Comparison of ENCODE assay signal across 8 cellular contexts in the genomic region with DNA sequence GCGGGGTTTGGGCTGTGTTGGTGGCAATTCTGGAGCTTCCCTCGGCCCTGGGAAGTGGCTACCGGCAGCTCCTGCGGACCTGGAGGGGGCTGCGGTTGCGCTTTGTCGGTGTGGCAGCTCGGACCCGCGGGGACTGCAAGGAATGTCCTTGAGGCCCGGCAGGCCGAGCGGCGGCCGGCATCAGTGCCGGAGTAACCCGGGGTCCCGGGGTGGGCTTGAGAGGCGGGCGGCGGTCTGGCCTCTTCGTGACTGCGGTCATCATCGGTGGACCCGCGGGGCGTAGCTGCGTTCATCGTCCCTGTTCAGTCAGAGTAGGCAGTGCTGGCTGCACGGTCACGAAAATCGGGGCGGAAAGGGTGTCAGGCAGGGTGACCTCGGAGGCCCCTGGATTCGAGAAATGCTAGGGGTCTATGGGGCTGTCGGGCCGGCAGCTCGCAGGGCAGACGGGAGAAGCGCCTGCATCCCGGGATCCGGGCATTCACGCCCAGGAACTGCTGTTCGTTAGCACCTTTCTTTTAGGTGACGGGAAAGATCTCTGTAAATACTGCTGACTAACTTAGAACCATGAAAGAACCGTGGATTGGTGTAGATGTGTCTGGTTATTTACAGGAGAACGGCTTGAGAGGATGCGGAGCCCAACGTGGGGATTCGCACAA. TPM values are rescaled to one million over a fixed set of nuclear protein-coding genes. Genes with fewer than 3 reads are reported as not detected.
DNase-seq lines count a peak whose midpoint lies in the region; ATAC-seq and TF ChIP-seq lines count a peak whose summit lies in the region.

No MANE protein-coding gene starts in this region.

- dilution Hi-C loops in mammary epithelial cell (cut with HindIII; ENCODE audit: low sequenced_read_pairs) = no loop called here

- CTCF ChIA-PET in mammary epithelial cell (lab: Charles Lee; ENCODE audit: low non-redundant PET) = interaction anchor here (0.6 kb wide), 1 partner anchor 409 kb away, joined by 5 read pairs; no protein-coding TSS in a partner anchor

- 2% methylated on average over 27 of the region's 50 CpGs for WGBS in mammary epithelial cell (ENCODE audit: low coverage, missing lambda C conversion rate)

- H3K79me2 ChIP-seq in mammary epithelial cell (ENCODE audit: insufficient read depth, low read length) = peaks cover 52% of the 10 kb centered on the region

- peak overlapping the region; percentile 87 for H3K9ac ChIP-seq in mammary epithelial cell (ENCODE audit: insufficient read depth, low read length)

- H3K9me3 ChIP-seq in CD4-positive, CD25-positive, alpha-beta regulatory T cell (ENCODE audit: control insufficient read depth in 2 of 2, low read length in 2 of 2) = no peaks in the 10 kb centered on the region
- H3K9me3 ChIP-seq in mammary epithelial cell (replicated peaks; ENCODE audit: insufficient read depth, low read length) = no peaks in the 10 kb centered on the region

- H2AFZ ChIP-seq in mammary epithelial cell (ENCODE audit: low read depth, low read length) = no peak overlapping the region

- peak overlapping the region; percentile 89 for H3K4me3 ChIP-seq in CD4-positive, CD25-positive, alpha-beta regulatory T cell (ENCODE audit: low read depth, low read length)
- H3K4me3 ChIP-seq in mammary epithelial cell (replicated peaks in 1 of 3; ENCODE audit: insufficient read depth in 1 of 3, low read depth in 2 of 3, low read length in 3 of 3) (peak overlapping the region; percentile 72 to 96 (median 84)), kidney epithelial cell (ENCODE audit: low read depth, low read length) (peak overlapping the region; percentile 71)

- peak overlapping the region; percentile 88 for H3K4me2 ChIP-seq in mammary epithelial cell (ENCODE audit: insufficient read depth, low read depth, low read length)

- H3K9me3 Mint-ChIP-seq in CD4-positive, CD25-positive, alpha-beta regulatory T cell = no peaks in the 10 kb centered on the region

- no peak for ATAC-seq in CD4-positive, CD25-positive, alpha-beta regulatory T cell (ENCODE audit: low read depth in 2 of 2)
- peak; percentile 0 for ATAC-seq in GM21737 (IDR thresholded peaks at IDR 0.05; ENCODE audit: unreplicated experiment)
- ATAC-seq in HG02678 (IDR thresholded peaks at IDR 0.05; ENCODE audit: unreplicated experiment) = no peak

- peaks cover 21% of the 10 kb centered on the region for H3K4me1 ChIP-seq in CD4-positive, CD25-positive, alpha-beta regulatory T cell (ENCODE audit: control insufficient read depth, insufficient read depth, low read length, poor library complexity, severe bottlenecking)
- peaks cover 42% of the 10 kb centered on the region for H3K4me1 ChIP-seq in mammary epithelial cell (ENCODE audit: insufficient read depth, low read length)

- no peak overlapping the region for H3K4me3 Mint-ChIP-seq in CD4-positive, CD25-positive, alpha-beta regulatory T cell

- H3K27me3 Mint-ChIP-seq in CD4-positive, CD25-positive, alpha-beta regulatory T cell = no peaks in the 10 kb centered on the region

- peaks cover 26 to 43% (median 28%) of the 10 kb centered on the region in 4 donors for H3K4me1 Mint-ChIP-seq in CD4-positive, CD25-positive, alpha-beta regulatory T cell

- TF ChIP-seq CTCF in mammary epithelial cell (conservative IDR thresholded peaks at IDR 0.05 in 1 of 2, IDR thresholded peaks at IDR 0.05 in 1 of 2; ENCODE audit: extremely low read depth in 1 of 2, insufficient read depth in 1 of 2, low read depth in 1 of 2, low read length in 2 of 2) (no peak), kidney epithelial cell (IDR thresholded peaks at IDR 0.05; ENCODE audit: insufficient read depth, low read length, poor library complexity, severe bottlenecking) (no peak)

- no peak overlapping the region for H3K27ac Mint-ChIP-seq in CD4-positive, CD25-positive, alpha-beta regulatory T cell

- no peaks in the 10 kb centered on the region for H3K27me3 ChIP-seq in CD4-positive, CD25-positive, alpha-beta regulatory T cell (ENCODE audit: control insufficient read depth, insufficient read depth, low read length)
- H3K27me3 ChIP-seq in mammary epithelial cell (ENCODE audit: insufficient read depth, low read length) (no peaks in the 10 kb centered on the region), kidney epithelial cell (ENCODE audit: control insufficient read depth, insufficient read depth, low read length) (no peaks in the 10 kb centered on the region)

- H4K20me1 ChIP-seq in mammary epithelial cell (ENCODE audit: insufficient read depth, low read length) = peaks cover 34% of the 10 kb centered on the region

- in situ Hi-C loops in mammary epithelial cell (cut with MboI; ENCODE audit: low sequenced_read_pairs in 2 of 2) = no loop called here

- no peaks in the 10 kb centered on the region for H3K36me3 Mint-ChIP-seq in CD4-positive, CD25-positive, alpha-beta regulatory T cell

- intact Hi-C loops in mammary epithelial cell (cut with micrococcal nuclease) = loop anchor here (2.0 to 10.0 kb wide), 6 partner anchors 101 to 400 kb away; partner anchors contain the start of genes ANKRD31, CERT1, GCNT4 and POLK

- DNase-seq in CD4-positive, CD25-positive, alpha-beta regulatory T cell = peak; percentile 12 to 50 (median 32)
- DNase-seq in RKO (ENCODE audit: low spot score) (peak; percentile 62), mammary epithelial cell (peak; percentile 14), kidney epithelial cell (ENCODE audit: low read depth) (no peak), SW 1271 (lab: John Stamatoyannopoulos, UW) (no peak)
- DNase-seq in stimulated activated CD4-positive, alpha-beta T cell treated with anti-CD3 and anti-CD28 coated beads, Interleukin-4, amount 100 ng/mL, for 1 hour = peak; percentile 36

- H3K27ac ChIP-seq in CD4-positive, CD25-positive, alpha-beta regulatory T cell (ENCODE audit: insufficient read depth, low read length, poor library complexity, severe bottlenecking) = peak overlapping the region; percentile 82
- H3K27ac ChIP-seq in mammary epithelial cell (ENCODE audit: insufficient read depth, low read depth, low read length) = peak overlapping the region; percentile 90

- no TSS peak for BruUV-seq in mammary epithelial cell (replicated peaks; lab: Mats Ljungman, UMichigan)

- H3K36me3 ChIP-seq in CD4-positive, CD25-positive, alpha-beta regulatory T cell (ENCODE audit: control insufficient read depth, insufficient read depth, low read length) = peaks cover 3% of the 10 kb centered on the region
- H3K36me3 ChIP-seq in mammary epithelial cell (ENCODE audit: insufficient read depth, low read length) (peaks cover 3% of the 10 kb centered on the region), kidney epithelial cell (ENCODE audit: control insufficient read depth, insufficient read depth, low read length) (no peaks in the 10 kb centered on the region)

RNA-seq across cellular contexts. Expression of gene HMGCR, which starts 0.5 kb away (rescaled TPM):
- 40.0 TPM for total RNA-seq in CD4-positive, CD25-positive, alpha-beta regulatory T cell
- 10 to 100 TPM; 10.5 to 17.1 (median 12.5) TPM for polyA plus RNA-seq in CD4-positive, CD25-positive, alpha-beta regulatory T cell
- total RNA-seq in mammary epithelial cell = 100 to 1,000 TPM; 106 to 142 TPM
- 89.7 TPM for polyA plus RNA-seq in mammary epithelial cell
- 181 TPM for polyA minus RNA-seq in mammary epithelial cell
- total RNA-seq in kidney epithelial cell = 67.8 and 144 TPM in 2 replicates

Comparison
In these comparisons a context has a peak if more than half of its experiments do, and no peak if none do; other contexts are left out.
1. DNase-seq: peak in CD4-positive, CD25-positive, alpha-beta regulatory T cell (3 of 3), RKO (single experiment), mammary epithelial cell (single experiment) and stimulated activated CD4-positive, alpha-beta T cell treated with anti-CD3 and anti-CD28 coated beads, Interleukin-4, amount 100 ng/mL, for 1 hour (single experiment); none in kidney epithelial cell (single experiment) and SW 1271 (0 of 2).
2. Peak in every context shown above with its lines, with median percentiles within 50 percentile points of each other: H3K4me3 ChIP-seq.